Comparison of ENCODE assay signal across 11 cellular contexts in the genomic region with DNA sequence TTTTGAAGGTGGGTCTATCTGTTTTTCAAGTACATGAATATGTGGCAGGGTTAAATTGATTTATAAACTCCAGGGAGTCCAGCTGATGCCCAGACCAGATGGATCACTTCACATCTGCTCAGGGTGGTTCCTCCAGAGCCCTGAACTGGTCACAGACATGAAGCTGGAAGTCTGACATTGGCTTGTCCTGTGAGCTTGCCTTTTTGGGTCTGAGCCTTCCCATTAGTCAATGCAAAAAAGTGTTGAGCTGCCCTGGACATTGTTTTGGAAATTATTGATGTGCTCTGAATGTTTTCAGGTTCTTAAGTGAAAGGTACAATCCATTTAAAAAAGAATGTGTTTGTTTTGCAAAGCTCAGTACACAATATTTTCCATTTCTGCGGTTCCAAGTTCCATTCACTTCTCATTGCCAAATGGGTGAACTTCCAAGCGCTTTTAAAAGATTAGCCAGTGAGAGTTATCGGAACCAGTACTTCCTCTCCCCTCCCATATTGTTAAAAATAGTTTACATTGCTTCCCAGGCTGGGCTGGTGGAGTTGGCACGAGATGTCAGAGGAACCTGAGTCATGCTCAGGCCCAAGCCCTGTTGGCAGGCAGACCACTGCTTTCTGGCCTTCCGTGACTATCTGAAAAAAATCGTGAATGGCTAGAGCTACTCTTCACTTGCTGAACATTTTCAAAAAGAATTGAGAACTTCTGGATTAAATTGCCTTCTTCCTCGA. TPM values are rescaled to one million over a fixed set of nuclear protein-coding genes. Genes with fewer than 3 reads are reported as not detected.
DNase-seq lines count a peak whose midpoint lies in the region; ATAC-seq, FAIRE-seq and TF ChIP-seq lines count a peak whose summit lies in the region.
"Had no signal": no experiment of that assay in that cellular context is flagged by ENCODE, and none has a peak within 500 bp of the region (broad histone marks: within the 10 kb centered on the region; RNA-seq: fewer than 3 reads in every experiment).

No MANE protein-coding gene starts in this region.

- no peak for TF ChIP-seq RAD21 in liver (IDR thresholded peaks at IDR 0.05)
- TF ChIP-seq RAD21 in HepG2 (CRISPR knock-in tag; IDR thresholded peaks at IDR 0.05) = no peak

- in situ Hi-C loops in HepG2 (cut with HindIII; ENCODE audit: extremely low pct_ligation_motif_present, low pct_unique_long_range_greater_than_20kb) = no loop called here

- H3K27me3 ChIP-seq in liver (ENCODE audit: control insufficient read depth in 4 of 4, insufficient read depth in 4 of 4, low read length in 3 of 4) = no peaks in the 10 kb centered on the region
- no peaks in the 10 kb centered on the region for H3K27me3 ChIP-seq in HepG2 (ENCODE audit: control insufficient read depth in 1 of 2, insufficient read depth in 2 of 2, low read length in 2 of 2)

- intact Hi-C loops in HepG2 (cut with micrococcal nuclease; ENCODE audit: unreplicated experiment) = no loop called here

- ATAC-seq in HepG2 = no peak
- ATAC-seq in stimulated activated naive CD8-positive, alpha-beta T cell treated with anti-CD3 and anti-CD28 coated beads, Interleukin-15, Interleukin-2, amounts not matched to agents 100 U/mL and 50 U/mL, for 24 hours = no peak
- ATAC-seq: Panc1 had no signal

- BruUV-seq in HepG2 (replicated peaks; lab: Mats Ljungman, UMichigan) = no TSS peak

- FAIRE-seq in HepG2 (lab: Jason Lieb, UNC) = no peak

- 52% methylated on average over 7 of the region's 7 CpGs for WGBS in liver
- WGBS in HepG2 (ENCODE audit: low lambda C conversion rate) = 14% methylated on average over 7 of the region's 7 CpGs

- H3K4me1 ChIP-seq in liver (ENCODE audit: control insufficient read depth in 4 of 4, insufficient read depth in 4 of 4, low read length in 3 of 4) (peaks cover 0 to 10% (median 0%) of the 10 kb centered on the region in 4 donors), HepG2 (ENCODE audit: insufficient read depth, low read length) (no peaks in the 10 kb centered on the region)

- H2AFZ ChIP-seq in HepG2 (ENCODE audit: low read length) = no peak overlapping the region

- H3K9me3 ChIP-seq in liver (ENCODE audit: control insufficient read depth in 4 of 4, low read length in 3 of 4) (peaks cover 0 to 5% (median 3%) of the 10 kb centered on the region in 4 donors), HepG2 (ENCODE audit: low read length) (peaks cover 20% of the 10 kb centered on the region)

- no peaks in the 10 kb centered on the region for H3K79me2 ChIP-seq in HepG2 (ENCODE audit: insufficient read depth, low read length)

- no peaks in the 10 kb centered on the region for H4K20me1 ChIP-seq in HepG2 (ENCODE audit: insufficient read depth, low read length)

- TF ChIP-seq EP300 in HepG2 (IDR thresholded peaks at IDR 0.05; ENCODE audit: low read depth in 2 of 2, low read length in 2 of 2) (no peak), HepG2 (CRISPR knock-in tag; IDR thresholded peaks at IDR 0.05; ENCODE audit: borderline replicate concordance) (no peak)

- TF ChIP-seq CTCF in liver (IDR thresholded peaks at IDR 0.05; ENCODE audit: low read depth, low read length, missing input control) = no peak
- TF ChIP-seq CTCF in HepG2 (CRISPR knock-in tag; IDR thresholded peaks at IDR 0.05) = no peak

- CTCF ChIA-PET in HepG2 (lab: Yijun Ruan, JAX; ENCODE audit: low intra/inter-chr PET ratio, low total read pairs) = no interaction called here

- DNase-seq in HepG2 (ENCODE audit: low spot score) (no peak), epidermal melanocyte (ENCODE audit: insufficient read length, low spot score) (peak; percentile 69), lung microvascular endothelial cell (ENCODE audit: low read depth in 2 of 2) (peak; percentile 96 to 98), NCI-H2029 treated with DMSO at 0.1 percent for 48 hours (lab: John Stamatoyannopoulos, UW) (no peak), NCI-H1436 treated with DMSO at 0.1 percent for 48 hours (lab: John Stamatoyannopoulos, UW) (no peak)
- DNase-seq in central memory CD4-positive, alpha-beta T cell = no peak
- DNase-seq in stimulated activated naive CD8-positive, alpha-beta T cell treated with anti-CD3 and anti-CD28 coated beads, Interleukin-15, Interleukin-2, amounts not matched to agents 100 U/mL and 50 U/mL, for 24 hours = no peak
- DNase-seq: activated naive CD4-positive, alpha-beta T cell treated with anti-CD3 and anti-CD28 coated beads for 36 hours had no signal

- no peak overlapping the region for H3K4me2 ChIP-seq in HepG2 (ENCODE audit: low read depth, low read length)

- H3K9ac ChIP-seq in liver (ENCODE audit: low read depth in 1 of 2, low read length in 2 of 2) = no peak overlapping the region
- H3K9ac ChIP-seq in HepG2 (ENCODE audit: insufficient read depth, low read depth, low read length) = no peak overlapping the region

- H3K36me3 ChIP-seq in liver (ENCODE audit: control insufficient read depth in 4 of 4, insufficient read depth in 3 of 4, low read depth in 1 of 4, low read length in 3 of 4) (no peaks in the 10 kb centered on the region), HepG2 (replicated peaks in 1 of 2; ENCODE audit: control insufficient read depth in 1 of 2, insufficient read depth in 2 of 2, low read length in 2 of 2) (no peaks in the 10 kb centered on the region)

- no peak for TF ChIP-seq POLR2A in HepG2 (IDR thresholded peaks at IDR 0.05; ENCODE audit: insufficient read depth in 1 of 2, low read depth in 2 of 2, low read length in 2 of 2)

- H3K4me3 ChIP-seq in liver (ENCODE audit: low read depth in 1 of 3, low read length in 3 of 3) (no peak overlapping the region), HepG2 (replicated peaks in 1 of 3; ENCODE audit: insufficient read depth in 1 of 3, low read depth in 2 of 3, low read length in 3 of 3) (no peak overlapping the region)

- H3K27ac ChIP-seq in liver (ENCODE audit: low read depth in 1 of 2, low read length in 2 of 2) (peak overlapping the region in 1 of 2 donors; percentile 28), HepG2 (ENCODE audit: extremely low read length, insufficient read depth, low read length) (no peak overlapping the region)
- H3K27ac ChIP-seq: HL-60 had no signal

- POLR2A ChIA-PET in HepG2 (lab: Yijun Ruan, JAX) = no interaction called here

TF ChIP-seq in liver, 16 proteins besides CTCF, POLR2A, EP300 and RAD21 (continues in another document):
- peak in 1 of 2 donors; percentile 25 for TF ChIP-seq HNF4A (conservative IDR thresholded peaks at IDR 0.05)
- no peak for TF ChIP-seq FOXA1 (IDR thresholded peaks at IDR 0.05)

TF ChIP-seq in HepG2, 621 proteins besides CTCF, POLR2A, EP300 and RAD21 (continues in another document):
- TF ChIP-seq ZNF30 (CRISPR knock-in tag; IDR thresholded peaks at IDR 0.05) (no peak), ZNF274 (CRISPR knock-in tag; IDR thresholded peaks at IDR 0.05) (no peak), FOXA3 (CRISPR knock-in tag; IDR thresholded peaks at IDR 0.05) (no peak), ZNF790 (CRISPR knock-in tag; IDR thresholded peaks at IDR 0.05; ENCODE audit: borderline replicate concordance) (no peak), ZSCAN20 (CRISPR knock-in tag; IDR thresholded peaks at IDR 0.05; ENCODE audit: borderline replicate concordance) (no peak), BCL6 (CRISPR knock-in tag; IDR thresholded peaks at IDR 0.05) (no peak), TMF1 (CRISPR knock-in tag; IDR thresholded peaks at IDR 0.05; ENCODE audit: low read depth) (no peak), ZNF788 (CRISPR knock-in tag; IDR thresholded peaks at IDR 0.05; ENCODE audit: borderline replicate concordance) (no peak), ZFP37 (CRISPR knock-in tag; IDR thresholded peaks at IDR 0.05; ENCODE audit: borderline replicate concordance) (no peak)
- TF ChIP-seq, protein P1, sequence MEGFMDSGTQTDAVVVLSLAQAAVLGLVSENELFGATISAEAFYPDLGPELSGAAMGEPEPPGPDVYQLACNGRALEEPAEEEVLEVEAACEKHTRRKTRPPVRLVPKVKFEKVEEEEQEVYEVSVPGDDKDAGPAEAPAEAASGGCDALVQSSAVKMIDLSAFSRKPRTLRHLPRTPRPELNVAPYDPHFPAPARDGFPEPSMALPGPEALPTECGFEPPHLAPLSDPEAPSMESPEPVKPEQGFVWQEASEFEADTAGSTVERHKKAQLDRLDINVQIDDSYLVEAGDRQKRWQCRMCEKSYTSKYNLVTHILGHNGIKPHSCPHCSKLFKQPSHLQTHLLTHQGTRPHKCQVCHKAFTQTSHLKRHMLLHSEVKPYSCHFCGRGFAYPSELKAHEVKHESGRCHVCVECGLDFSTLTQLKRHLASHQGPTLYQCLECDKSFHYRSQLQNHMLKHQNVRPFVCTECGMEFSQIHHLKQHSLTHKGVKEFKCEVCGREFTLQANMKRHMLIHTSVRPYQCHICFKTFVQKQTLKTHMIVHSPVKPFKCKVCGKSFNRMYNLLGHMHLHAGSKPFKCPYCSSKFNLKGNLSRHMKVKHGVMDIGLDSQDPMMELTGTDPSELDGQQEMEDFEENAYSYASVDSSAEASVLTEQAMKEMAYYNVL (CRISPR knock-in tag; IDR thresholded peaks at IDR 0.05; ENCODE audit: borderline replicate concordance) = no peak

RNA-seq across cellular contexts. Expression of gene PDGFRA, which starts 52.1 kb away (rescaled TPM):
- total RNA-seq in liver (10 to 100 TPM in 1 of 2 donors, 1 to 10 TPM in 1; 6.5 to 37.0 TPM), HepG2 (2016; rRNA removed; fragmentation: Illumina TruSeq; extraction: Trizol) (0.04 TPM in 1 of 2 replicates, not detected in the other), lung microvascular endothelial cell (0.20 and 0.44 TPM in 2 replicates)
- polyA plus RNA-seq in liver (1 to 10 TPM; 6.5 to 8.7 TPM), HepG2 (2011; rRNA removed) (0.03 TPM in 1 of 2 replicates, not detected in the other)
- not detected in 2 replicates for total RNA-seq in HepG2 (2016; cell fraction: cytosol; rRNA removed; fragmentation: Illumina TruSeq; extraction: Trizol; ENCODE audit: low read depth)
- total RNA-seq in HepG2 (2016; cell fraction: insoluble cytoplasmic fraction; rRNA removed; fragmentation: Illumina TruSeq; extraction: Trizol) = 0.02 TPM in 1 of 2 replicates, not detected in the other
- total RNA-seq in HepG2 (2016; cell fraction: membrane; rRNA removed; fragmentation: Illumina TruSeq; extraction: Trizol) = not detected in 2 replicates
- not detected in 2 replicates for total RNA-seq in HepG2 (2016; cell fraction: nucleus; rRNA removed; fragmentation: Illumina TruSeq; extraction: Trizol)
- polyA plus RNA-seq in HepG2 (2011; cell fraction: cytosol; rRNA removed) = 0.01 TPM in 1 of 2 replicates, not detected in the other
- 0.03 TPM in 1 of 2 replicates, not detected in the other for polyA plus RNA-seq in HepG2 (2011; cell fraction: nucleus; rRNA removed)
- polyA plus RNA-seq in HepG2 (2012) = not detected in 2 replicates
- polyA plus RNA-seq in HepG2 (2016; cell fraction: cytosol; fragmentation: Illumina TruSeq; extraction: Trizol; ENCODE audit: low read depth) = not detected in 2 replicates
- not detected in 2 replicates for polyA plus RNA-seq in HepG2 (2016; cell fraction: insoluble cytoplasmic fraction; fragmentation: Illumina TruSeq; extraction: Trizol; ENCODE audit: low read depth)
- polyA plus RNA-seq in HepG2 (2016; cell fraction: membrane; fragmentation: Illumina TruSeq; extraction: Trizol; ENCODE audit: low read depth) = not detected in 2 replicates
- not detected in 2 replicates for polyA plus RNA-seq in HepG2 (2016; cell fraction: nucleus; fragmentation: Illumina TruSeq; extraction: Trizol; ENCODE audit: insufficient read depth, low read depth)
- 0.26 TPM in 1 of 2 replicates, not detected in the other for polyA minus RNA-seq in HepG2 (2011; rRNA and poly(A)+ RNA removed; ENCODE audit: low replicate concordance)
- polyA minus RNA-seq in HepG2 (2011; cell fraction: cytosol; rRNA and poly(A)+ RNA removed) = not detected in 2 replicates
- polyA minus RNA-seq in HepG2 (2011; cell fraction: nucleus; rRNA and poly(A)+ RNA removed) = not detected in 2 replicates
- total RNA-seq: activated naive CD4-positive, alpha-beta T cell treated with anti-CD3 and anti-CD28 coated beads for 36 hours had no signal

Comparison
In these comparisons a context has a peak if more than half of its experiments do, and no peak if none do; other contexts are left out.
1. DNase-seq: peak in epidermal melanocyte (single experiment) and lung microvascular endothelial cell (2 of 2); none in HepG2 (single experiment), NCI-H2029 treated with DMSO at 0.1 percent for 48 hours (single experiment), central memory CD4-positive, alpha-beta T cell (single experiment), NCI-H1436 treated with DMSO at 0.1 percent for 48 hours (single experiment) and stimulated activated naive CD8-positive, alpha-beta T cell treated with anti-CD3 and anti-CD28 coated beads, Interleukin-15, Interleukin-2, amounts not matched to agents 100 U/mL and 50 U/mL, for 24 hours (single experiment).